In genomic region chr4:84497220-84497834, GRCh38 we compare ENCODE assay signal across 9 cellular contexts. TPM values are rescaled to one million over a fixed set of nuclear protein-coding genes. Genes with fewer than 3 reads are reported as not detected.
DNase-seq lines count a peak whose midpoint lies in the region; ATAC-seq and TF ChIP-seq lines count a peak whose summit lies in the region.
"Had no signal": no experiment of that assay in that cellular context is flagged by ENCODE, and none has a peak within 500 bp of the region (broad histone marks: within the 10 kb centered on the region; RNA-seq: fewer than 3 reads in every experiment).

No MANE protein-coding gene starts in this region.

- H3K9me3 Mint-ChIP-seq in CD8-positive, alpha-beta T cell: peaks cover 5% of the 10 kb centered on the region
- H3K9me3 Mint-ChIP-seq in effector memory CD8-positive, alpha-beta T cell: peaks cover 0 to under 1% of the 10 kb centered on the region in 2 donors

- H3K9me2 ChIP-seq in Karpas-422 (replicated peaks; ENCODE audit: insufficient read depth, low read length): no peaks in the 10 kb centered on the region

- peaks cover 79% of the 10 kb centered on the region for H3K27me3 ChIP-seq in CD8-positive, alpha-beta T cell (ENCODE audit: insufficient read depth, low read length)
- peaks cover 50 to 97% (median 86%) of the 10 kb centered on the region in 3 experiments for H3K27me3 ChIP-seq in neuronal stem cell (ENCODE audit: control insufficient read depth in 3 of 3, insufficient read depth in 3 of 3, low read depth in 1 of 3, low read length in 3 of 3)
- no peaks in the 10 kb centered on the region for H3K27me3 ChIP-seq in Karpas-422 (ENCODE audit: low read length)

- H4K91ac ChIP-seq in neuronal stem cell (ENCODE audit: low read depth, low read length, poor library complexity): no peak overlapping the region

- H3K36me3 Mint-ChIP-seq in CD8-positive, alpha-beta T cell: no peaks in the 10 kb centered on the region
- H3K36me3 Mint-ChIP-seq in effector memory CD8-positive, alpha-beta T cell (ENCODE audit: insufficient read depth): peaks cover 4% of the 10 kb centered on the region

- peak overlapping the region; percentile 44 for H3K23ac ChIP-seq in neuronal stem cell (ENCODE audit: low read depth, low read length, poor library complexity)

- peaks cover 77% of the 10 kb centered on the region for H3K27me3 Mint-ChIP-seq in CD8-positive, alpha-beta T cell (ENCODE audit: low read depth)
- H3K27me3 Mint-ChIP-seq in effector memory CD8-positive, alpha-beta T cell: peaks cover 80 to 87% of the 10 kb centered on the region in 2 donors

- H3K4me1 Mint-ChIP-seq in CD8-positive, alpha-beta T cell (ENCODE audit: low read depth): peaks cover 21% of the 10 kb centered on the region
- H3K4me1 Mint-ChIP-seq in effector memory CD8-positive, alpha-beta T cell (ENCODE audit: low read depth in 2 of 2): peaks cover 4 to 15% of the 10 kb centered on the region in 2 donors

- H3K18ac ChIP-seq in neuronal stem cell (ENCODE audit: low read length): peak overlapping the region; percentile 81

- no peaks in the 10 kb centered on the region for H3K9me3 ChIP-seq in CD8-positive, alpha-beta T cell (ENCODE audit: low read length)
- peaks cover 0 to 6% of the 10 kb centered on the region in 2 donors for H3K9me3 ChIP-seq in neuronal stem cell (replicated peaks in 1 of 2; ENCODE audit: control insufficient read depth in 2 of 2, insufficient read depth in 1 of 2, low read depth in 1 of 2, low read length in 2 of 2)
- H3K9me3 ChIP-seq in Karpas-422 (ENCODE audit: low read length): no peaks in the 10 kb centered on the region
- no peaks in the 10 kb centered on the region for H3K9me3 ChIP-seq in mucosa of descending colon

- in situ Hi-C loops in KBM-7 (cut with MboI; ENCODE audit: low pct_unique_long_range_greater_than_20kb, low sequenced_read_pairs): no loop called here

- H2BK12ac ChIP-seq in neuronal stem cell (ENCODE audit: low read length): peak overlapping the region; percentile 80

- ATAC-seq in CD8-positive, alpha-beta T cell: no peak
- ATAC-seq in effector memory CD8-positive, alpha-beta T cell (replicated peaks): no peak
- ATAC-seq in mucosa of descending colon: no peak

- POLR2A ChIA-PET in CD8-positive, alpha-beta T cell (lab: Charles Lee): no interaction called here

- DNase-seq in CD8-positive, alpha-beta T cell: no peak
- DNase-seq in KBM-7 (peak; percentile 41), neuronal stem cell (ENCODE audit: low spot score) (no peak), SK-N-DZ (ENCODE audit: low spot score) (no peak), Karpas-422 (no peak), mucosa of descending colon (no peak), NCI-H1092 treated with DMSO at 0.1 percent for 48 hours (lab: John Stamatoyannopoulos, UW) (no peak)
- DNase-seq in effector memory CD8-positive, alpha-beta T cell: no peak
- DNase-seq: stimulated activated CD4-positive, alpha-beta T cell treated with anti-CD3 and anti-CD28 coated beads, Interleukin-4, amount 100 ng/mL, for 4 hours had no signal

- no peak overlapping the region for H3K27ac Mint-ChIP-seq in CD8-positive, alpha-beta T cell
- no peak overlapping the region for H3K27ac Mint-ChIP-seq in effector memory CD8-positive, alpha-beta T cell

- peak overlapping the region; percentile 49 for H2BK5ac ChIP-seq in neuronal stem cell (ENCODE audit: low read length)

- peak overlapping the region; percentile 56 for H2BK120ac ChIP-seq in neuronal stem cell (ENCODE audit: low read depth, low read length)

- no peaks in the 10 kb centered on the region for H3K79me2 ChIP-seq in Karpas-422 (ENCODE audit: low read length)

- peak overlapping the region; percentile 61 for H3K4me3 Mint-ChIP-seq in CD8-positive, alpha-beta T cell
- peak overlapping the region; percentile 33 to 55 for H3K4me3 Mint-ChIP-seq in effector memory CD8-positive, alpha-beta T cell

- H3K14ac ChIP-seq in neuronal stem cell (ENCODE audit: low read length): peak overlapping the region; percentile 50

- no peaks in the 10 kb centered on the region for H3K36me3 ChIP-seq in CD8-positive, alpha-beta T cell (ENCODE audit: insufficient read depth, low read length)
- H3K36me3 ChIP-seq in neuronal stem cell (replicated peaks in 1 of 2; ENCODE audit: control insufficient read depth in 2 of 2, insufficient read depth in 2 of 2, low read length in 2 of 2) (peaks cover 0 to 23% of the 10 kb centered on the region in 2 donors), Karpas-422 (ENCODE audit: insufficient read depth, low read length) (no peaks in the 10 kb centered on the region), mucosa of descending colon (ENCODE audit: low read depth) (no peaks in the 10 kb centered on the region)

- no CpG with 5 or more reads among the region's 59 CpGs for WGBS in neuronal stem cell (ENCODE audit: extremely low coverage in 2 of 2, insufficient read length in 2 of 2, insufficient replicate concordance in 1 of 2), 2 donors

- H3K4me1 ChIP-seq in CD8-positive, alpha-beta T cell (ENCODE audit: insufficient read depth, low read length): peaks cover 26% of the 10 kb centered on the region
- H3K4me1 ChIP-seq in neuronal stem cell (ENCODE audit: control insufficient read depth in 2 of 2, insufficient read depth in 1 of 2, low read depth in 1 of 2, low read length in 2 of 2): peaks cover 8 to 13% of the 10 kb centered on the region in 2 donors
- no peaks in the 10 kb centered on the region for H3K4me1 ChIP-seq in Karpas-422 (ENCODE audit: low read length)
- peaks cover 41% of the 10 kb centered on the region for H3K4me1 ChIP-seq in mucosa of descending colon (ENCODE audit: low read depth)

- CTCF ChIA-PET in CD8-positive, alpha-beta T cell (lab: Charles Lee): no interaction called here

- H4K8ac ChIP-seq in neuronal stem cell (ENCODE audit: low read depth, low read length): no peak overlapping the region

- peaks cover 2% of the 10 kb centered on the region for H3K79me1 ChIP-seq in neuronal stem cell (ENCODE audit: low read depth, low read length)

- no peak overlapping the region for H3K4ac ChIP-seq in neuronal stem cell (ENCODE audit: low read length)

- H3K9ac ChIP-seq in neuronal stem cell (ENCODE audit: low read depth, low read length, poor library complexity) (peak overlapping the region; percentile 68), Karpas-422 (ENCODE audit: low read length) (no peak overlapping the region)

- intact Hi-C loops in CD8-positive, alpha-beta T cell (cut with DNase I, micrococcal nuclease): loop anchor here in 1 of 2 experiments (5.0 kb wide), 1 partner anchor 85 kb away; the partner anchor contains the start of gene CDS1
- intact Hi-C loops in mucosa of descending colon (cut with DNase I, micrococcal nuclease): no loop called here

- peak overlapping the region; percentile 22 for H2AK5ac ChIP-seq in neuronal stem cell (ENCODE audit: low read depth, low read length)

- TF ChIP-seq CTCF in CD8-positive, alpha-beta T cell (IDR thresholded peaks at IDR 0.05): no peak
- no peak for TF ChIP-seq CTCF in mucosa of descending colon (IDR thresholded peaks at IDR 0.05)

- peak overlapping the region; percentile 86 for H2BK15ac ChIP-seq in neuronal stem cell (ENCODE audit: low read length)

- peak overlapping the region; percentile 95 for H2AFZ ChIP-seq in neuronal stem cell (ENCODE audit: low read length)
- H2AFZ ChIP-seq in Karpas-422 (ENCODE audit: low read length): no peak overlapping the region

- H3K4me2 ChIP-seq in neuronal stem cell (ENCODE audit: insufficient read depth, low read length, poor library complexity, severe bottlenecking) (peak overlapping the region; percentile 96), Karpas-422 (ENCODE audit: low read depth, low read length, poor library complexity, severe bottlenecking) (no peak overlapping the region)

- H3K4me3 ChIP-seq in CD8-positive, alpha-beta T cell (ENCODE audit: low read depth, low read length): no peak overlapping the region
- peak overlapping the region; percentile 58 to 78 for H3K4me3 ChIP-seq in neuronal stem cell (ENCODE audit: low read length in 2 of 2)
- no peak overlapping the region for H3K4me3 ChIP-seq in Karpas-422 (ENCODE audit: low read length)
- H3K4me3 ChIP-seq in mucosa of descending colon: no peak overlapping the region

- no peaks in the 10 kb centered on the region for H4K20me1 ChIP-seq in Karpas-422 (ENCODE audit: insufficient read depth, low read depth, low read length)

- no peak overlapping the region for H3K27ac ChIP-seq in CD8-positive, alpha-beta T cell (ENCODE audit: low read depth, low read length)
- no peak overlapping the region for H3K27ac ChIP-seq in neuronal stem cell (replicated peaks; ENCODE audit: low read length)
- no peak overlapping the region for H3K27ac ChIP-seq in Karpas-422 (ENCODE audit: low read length)

RNA-seq across cellular contexts. Expression of gene NKX6-1, which starts 1.8 kb away (rescaled TPM):
- total RNA-seq in CD8-positive, alpha-beta T cell: not detected
- 0.13 TPM for polyA plus RNA-seq in neuronal stem cell (2013, experiment 1 of 2)
- polyA plus RNA-seq in neuronal stem cell (2013, experiment 2 of 2): 0.17 TPM
- not detected in 2 replicates for polyA plus RNA-seq in SK-N-DZ (2014; cell fraction: cytosol; rRNA removed)
- polyA plus RNA-seq in SK-N-DZ (2014; cell fraction: nucleus; rRNA removed): not detected in 2 replicates
- total RNA-seq in Karpas-422 (2014; rRNA removed; shearing (Covaris generic); ENCODE audit: low replicate concordance): not detected in 2 replicates
- total RNA-seq in mucosa of descending colon: not detected

Comparison
In these comparisons a context has a peak if more than half of its experiments do, and no peak if none do; other contexts are left out.
1. H3K4me3 ChIP-seq: peak in neuronal stem cell (2 of 2); none in CD8-positive, alpha-beta T cell (single experiment), Karpas-422 (single experiment) and mucosa of descending colon (single experiment).